ENCODE assay signal across 20 cellular contexts in the genomic region with DNA sequence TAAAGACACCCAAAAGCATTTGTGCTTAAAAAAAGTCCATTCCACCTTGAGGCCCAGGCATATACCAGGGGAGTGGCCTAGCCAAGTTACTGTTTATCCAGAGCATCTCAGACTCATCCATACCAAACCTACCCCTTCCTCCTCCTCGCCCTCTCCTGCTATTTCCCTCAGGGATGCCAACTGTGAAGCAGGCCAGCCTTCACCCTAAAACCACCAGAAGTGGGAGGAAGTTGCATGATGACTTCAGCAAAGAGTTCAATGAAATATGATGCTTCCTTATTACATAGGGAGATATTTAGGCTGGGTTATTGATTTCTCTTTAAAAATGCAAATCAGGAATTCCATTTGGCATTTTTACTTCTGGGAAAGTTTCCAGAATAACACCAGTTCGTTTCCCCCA. TPM values are rescaled to one million over a fixed set of nuclear protein-coding genes. Genes with fewer than 3 reads are reported as not detected.
DNase-seq lines count a peak whose midpoint lies in the region; ATAC-seq and TF ChIP-seq lines count a peak whose summit lies in the region.
"Had no signal": no experiment of that assay in that cellular context is flagged by ENCODE, and none has a peak within 500 bp of the region (broad histone marks: within the 10 kb centered on the region; RNA-seq: fewer than 3 reads in every experiment).

No MANE protein-coding gene starts in this region.

- H3K4me3 ChIP-seq in A673 (ENCODE audit: low read depth, low read length, poor library complexity, severe bottlenecking) (no peak overlapping the region), NB4 (ENCODE audit: low read depth, low read length) (no peak overlapping the region), choroid plexus epithelial cell (ENCODE audit: low read depth, low read length) (no peak overlapping the region)
- H3K4me3 ChIP-seq: vagina had no signal

- DNase-seq in A673 (ENCODE audit: low spot score) (peak; percentile 19), GDM1 (lab: John Stamatoyannopoulos, UW) (peak; percentile 27), NB4 (ENCODE audit: low read depth) (peak; percentile 72), choroid plexus epithelial cell (ENCODE audit: low read depth) (peak; percentile 19), T1000 (lab: John Stamatoyannopoulos, UW) (no peak), NCI-H345 (lab: John Stamatoyannopoulos, UW) (no peak)
- DNase-seq in activated T-cell treated with anti-CD3 and anti-CD28 coated beads, Interleukin-2, amount 50 U/mL, for 48 hours: no peak
- DNase-seq: aorta; COR-L47; cortex of kidney; left ventricle myocardium superior; MM.1S; RPMI8226; stimulated activated CD4-positive, alpha-beta T cell treated with anti-CD3 and anti-CD28 coated beads, Interleukin-15, amount 100 ng/mL, for 24 hours had no signal

- intact Hi-C loops in A673 (cut with micrococcal nuclease; ENCODE audit: unreplicated experiment): loop anchor here (5.0 kb wide), 1 partner anchor 680 kb away; no protein-coding TSS in a partner anchor

- TF ChIP-seq POLR2A in NB4 (IDR thresholded peaks at IDR 0.05; ENCODE audit: extremely low read depth, insufficient read length): no peak

- H3K9me3 ChIP-seq in A673 (ENCODE audit: low read depth, low read length, poor library complexity, severe bottlenecking): no peaks in the 10 kb centered on the region
- H3K9me3 ChIP-seq: vagina had no signal

- H3K4me1 ChIP-seq in A673 (ENCODE audit: insufficient read depth, low read length, poor library complexity, severe bottlenecking): peaks cover 5% of the 10 kb centered on the region

- no peak for ATAC-seq in HG03378 (IDR thresholded peaks at IDR 0.05; ENCODE audit: unreplicated experiment)
- ATAC-seq: activated CD4-positive, CD25-positive, alpha-beta regulatory T cell treated with anti-CD3 and anti-CD28 coated beads, Interleukin-2, amount 50 U/mL, for 24 hours; left ventricle myocardium superior had no signal

- BruUV-seq in A673 (replicated peaks; lab: Mats Ljungman, UMichigan): no TSS peak

- no peaks in the 10 kb centered on the region for H3K36me3 ChIP-seq in A673 (ENCODE audit: insufficient read depth, low read length, poor library complexity, severe bottlenecking)
- H3K36me3 ChIP-seq: vagina had no signal

- TF ChIP-seq CTCF in A673 (conservative IDR thresholded peaks at IDR 0.05; ENCODE audit: low read depth, low read length) (no peak), NB4 (IDR thresholded peaks at IDR 0.05; ENCODE audit: low read depth, low read length) (no peak), choroid plexus epithelial cell (conservative IDR thresholded peaks at IDR 0.05; ENCODE audit: low read depth, low read length) (no peak)

- no peaks in the 10 kb centered on the region for H3K27me3 ChIP-seq in A673 (replicated peaks; ENCODE audit: insufficient read depth, low read depth, low read length, poor library complexity)
- H3K27me3 ChIP-seq: vagina had no signal

- CTCF ChIA-PET in A673 (lab: Charles Lee): no interaction called here

- POLR2A ChIA-PET in A673 (lab: Charles Lee; ENCODE audit: low non-redundant PET): no interaction called here

- H3K27ac ChIP-seq in A673 (ENCODE audit: low read depth, low read length, poor library complexity, severe bottlenecking): no peak overlapping the region
- H3K27ac ChIP-seq: vagina had no signal

RNA-seq across cellular contexts. Expression of gene TCP11, which starts 1.4 kb away (rescaled TPM):
- not detected in 2 replicates for total RNA-seq in A673 (2021)
- total RNA-seq: G401, H1, left ventricle myocardium superior, posterior vena cava, vagina had no signal

Comparison
In these comparisons a context has a peak if more than half of its experiments do, and no peak if none do; other contexts are left out.
1. DNase-seq: peak in A673 (single experiment), GDM1 (single experiment), NB4 (single experiment) and choroid plexus epithelial cell (single experiment); none in T1000 (single experiment), activated T-cell treated with anti-CD3 and anti-CD28 coated beads, Interleukin-2, amount 50 U/mL, for 48 hours (0 of 2) and NCI-H345 (single experiment).